In the genomic region with DNA sequence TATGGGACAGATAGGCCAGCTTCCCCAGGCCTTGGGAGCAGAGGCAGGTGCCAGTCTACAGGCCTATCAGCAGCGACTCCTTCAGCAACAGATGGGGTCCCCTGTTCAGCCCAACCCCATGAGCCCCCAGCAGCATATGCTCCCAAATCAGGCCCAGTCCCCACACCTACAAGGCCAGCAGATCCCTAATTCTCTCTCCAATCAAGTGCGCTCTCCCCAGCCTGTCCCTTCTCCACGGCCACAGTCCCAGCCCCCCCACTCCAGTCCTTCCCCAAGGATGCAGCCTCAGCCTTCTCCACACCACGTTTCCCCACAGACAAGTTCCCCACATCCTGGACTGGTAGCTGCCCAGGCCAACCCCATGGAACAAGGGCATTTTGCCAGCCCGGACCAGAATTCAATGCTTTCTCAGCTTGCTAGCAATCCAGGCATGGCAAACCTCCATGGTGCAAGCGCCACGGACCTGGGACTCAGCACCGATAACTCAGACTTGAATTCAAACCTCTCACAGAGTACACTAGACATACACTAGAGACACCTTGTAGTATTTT, we compare ENCODE assay signal across 15 cellular contexts. TPM values are rescaled to one million over a fixed set of nuclear protein-coding genes. Genes with fewer than 3 reads are reported as not detected.
DNase-seq lines count a peak whose midpoint lies in the region; ATAC-seq and TF ChIP-seq lines count a peak whose summit lies in the region.
"Had no signal": no experiment of that assay in that cellular context is flagged by ENCODE, and none has a peak within 500 bp of the region (broad histone marks: within the 10 kb centered on the region; RNA-seq: fewer than 3 reads in every experiment).

No MANE protein-coding gene starts in this region.

- peaks cover 5% of the 10 kb centered on the region for H3K4me1 Mint-ChIP-seq in T-helper 17 cell
- H3K4me1 Mint-ChIP-seq in naive thymus-derived CD4-positive, alpha-beta T cell = peaks cover 2 to 34% (median 19%) of the 10 kb centered on the region in 7 donors

- no peak overlapping the region for H4K91ac ChIP-seq in trophoblast cell (ENCODE audit: low read depth, low read length)

- no peak overlapping the region for H3K18ac ChIP-seq in trophoblast cell (ENCODE audit: low read length)

- peak in 13 of 14 donors; percentile 8 to 59 (median 18) for DNase-seq in C1 segment of cervical spinal cord (lab: John Stamatoyannopoulos, UW)
- DNase-seq in T-helper 17 cell = no peak
- DNase-seq in trophoblast cell = no peak
- no peak for DNase-seq in activated CD4-positive, alpha-beta T cell treated with anti-CD3 and anti-CD28 coated beads for 1 hour
- no peak for DNase-seq in DMS153 treated with DMSO at 0.1 percent for 48 hours (lab: John Stamatoyannopoulos, UW; ENCODE audit: unreplicated experiment)
- DNase-seq in DMS53 (lab: John Stamatoyannopoulos, UW) = no peak
- no peak for DNase-seq in naive thymus-derived CD4-positive, alpha-beta T cell
- DNase-seq: activated CD8-positive, alpha-beta T cell treated with anti-CD3 and anti-CD28 coated beads for 36 hours; CD8-positive, alpha-beta T cell; effector memory CD4-positive, alpha-beta T cell; left lung; NCI-H345 had no signal

- CTCF ChIA-PET in naive thymus-derived CD4-positive, alpha-beta T cell (lab: Charles Lee) = no interaction called here

- peaks cover 0 to 66% of the 10 kb centered on the region in 2 donors for H3K36me3 ChIP-seq in gastroesophageal sphincter
- peaks cover 40 to 43% of the 10 kb centered on the region in 2 experiments for H3K36me3 ChIP-seq in trophoblast cell (ENCODE audit: control insufficient read depth in 1 of 2, insufficient read depth in 2 of 2, low read length in 2 of 2)
- H3K36me3 ChIP-seq in naive thymus-derived CD4-positive, alpha-beta T cell (ENCODE audit: control insufficient read depth in 2 of 3, insufficient read depth in 3 of 3, low read length in 3 of 3) = peaks cover 15 to 55% (median 21%) of the 10 kb centered on the region in 3 experiments

- H4K8ac ChIP-seq in trophoblast cell (ENCODE audit: low read depth, low read length) = no peak overlapping the region

- no peak overlapping the region for H3K4ac ChIP-seq in trophoblast cell (ENCODE audit: low read depth, low read length)

- peak overlapping the region; percentile 60 for H3K4me3 Mint-ChIP-seq in T-helper 17 cell
- H3K4me3 Mint-ChIP-seq in naive thymus-derived CD4-positive, alpha-beta T cell = no peak overlapping the region
- H3K4me3 Mint-ChIP-seq: activated CD8-positive, alpha-beta T cell treated with anti-CD3 and anti-CD28 coated beads for 36 hours; CD8-positive, alpha-beta T cell had no signal

- no peak for TF ChIP-seq CTCF in gastroesophageal sphincter (IDR thresholded peaks at IDR 0.05)

- H3K27ac ChIP-seq in gastroesophageal sphincter (no peak overlapping the region), trophoblast cell (ENCODE audit: low read depth, low read length) (no peak overlapping the region)
- no peak overlapping the region for H3K27ac ChIP-seq in naive thymus-derived CD4-positive, alpha-beta T cell (ENCODE audit: low read depth, low read length)
- H3K27ac ChIP-seq: HL-60, left lung had no signal

- no peaks in the 10 kb centered on the region for H3K79me2 ChIP-seq in trophoblast cell (ENCODE audit: control insufficient read depth, insufficient read depth, low read length, poor library complexity)

- H3K14ac ChIP-seq in trophoblast cell (ENCODE audit: low read length) = no peak overlapping the region

- H3K9ac ChIP-seq in trophoblast cell (ENCODE audit: low read length) = no peak overlapping the region

- POLR2A ChIA-PET in naive thymus-derived CD4-positive, alpha-beta T cell (lab: Charles Lee) = no interaction called here

- no peaks in the 10 kb centered on the region for H3K79me1 ChIP-seq in trophoblast cell (ENCODE audit: low read length)

- peak overlapping the region; percentile 83 for H3K27ac Mint-ChIP-seq in T-helper 17 cell
- peak overlapping the region in 4 of 9 donors; percentile 18 to 71 (median 48) for H3K27ac Mint-ChIP-seq in naive thymus-derived CD4-positive, alpha-beta T cell
- H3K27ac Mint-ChIP-seq: activated CD8-positive, alpha-beta T cell treated with anti-CD3 and anti-CD28 coated beads for 36 hours; CD8-positive, alpha-beta T cell had no signal

- intact Hi-C loops in naive thymus-derived CD4-positive, alpha-beta T cell (cut with micrococcal nuclease) = no loop called here

- peaks cover 6% of the 10 kb centered on the region for H3K36me3 Mint-ChIP-seq in T-helper 17 cell (ENCODE audit: low read depth)
- H3K36me3 Mint-ChIP-seq in naive thymus-derived CD4-positive, alpha-beta T cell = peaks cover 4 to 31% (median 21%) of the 10 kb centered on the region in 5 donors

- peak; percentile 12 for ATAC-seq in T-helper 17 cell
- peak; percentile 14 for ATAC-seq in gastroesophageal sphincter
- ATAC-seq in naive thymus-derived CD4-positive, alpha-beta T cell = no peak
- ATAC-seq: activated CD8-positive, alpha-beta T cell treated with anti-CD3 and anti-CD28 coated beads for 36 hours; CD8-positive, alpha-beta T cell; Panc1 had no signal

- 59 to 68% methylated on average over 2 to 6 of the region's 8 CpGs for WGBS in gastroesophageal sphincter (ENCODE audit: low coverage in 1 of 2), 2 donors
- no CpG with 5 or more reads among the region's 8 CpGs for whole genome bisulfite sequencing in trophoblast cell (ENCODE audit: extremely low coverage, insufficient coverage, insufficient read length)

- no peak overlapping the region for H3K4me3 ChIP-seq in gastroesophageal sphincter
- H3K4me3 ChIP-seq in trophoblast cell (ENCODE audit: low read depth, low read length) = peak overlapping the region; percentile 3
- no peak overlapping the region for H3K4me3 ChIP-seq in naive thymus-derived CD4-positive, alpha-beta T cell (ENCODE audit: low read length)
- H3K4me3 ChIP-seq: left lung had no signal

- H2BK120ac ChIP-seq in trophoblast cell (ENCODE audit: insufficient read depth, low read length, poor library complexity) = no peak overlapping the region

- H3K27me3 Mint-ChIP-seq in T-helper 17 cell = no peaks in the 10 kb centered on the region
- no peaks in the 10 kb centered on the region for H3K27me3 Mint-ChIP-seq in naive thymus-derived CD4-positive, alpha-beta T cell
- H3K27me3 Mint-ChIP-seq: activated CD8-positive, alpha-beta T cell treated with anti-CD3 and anti-CD28 coated beads for 36 hours had no signal

- no peak for TF ChIP-seq EP300 in gastroesophageal sphincter (IDR thresholded peaks at IDR 0.05)

- H3K9me3 ChIP-seq in T-helper 17 cell (ENCODE audit: control insufficient read depth, low read length, poor library complexity, severe bottlenecking) (no peaks in the 10 kb centered on the region), gastroesophageal sphincter (no peaks in the 10 kb centered on the region), trophoblast cell (ENCODE audit: insufficient read depth, low read depth, low read length) (peaks cover 4% of the 10 kb centered on the region)
- H3K9me3 ChIP-seq in naive thymus-derived CD4-positive, alpha-beta T cell (ENCODE audit: control insufficient read depth in 2 of 3, low read length in 3 of 3) = no peaks in the 10 kb centered on the region
- H3K9me3 ChIP-seq: left lung had no signal

- H2AK5ac ChIP-seq in trophoblast cell (ENCODE audit: low read length) = no peak overlapping the region

- no peaks in the 10 kb centered on the region for H3K9me3 Mint-ChIP-seq in naive thymus-derived CD4-positive, alpha-beta T cell
- H3K9me3 Mint-ChIP-seq: activated CD8-positive, alpha-beta T cell treated with anti-CD3 and anti-CD28 coated beads for 36 hours; CD8-positive, alpha-beta T cell had no signal

- H3K4me2 ChIP-seq in trophoblast cell (ENCODE audit: low read length) = no peak overlapping the region

- no peaks in the 10 kb centered on the region for H3K27me3 ChIP-seq in gastroesophageal sphincter
- no peaks in the 10 kb centered on the region for H3K27me3 ChIP-seq in trophoblast cell (ENCODE audit: insufficient read depth, low read length)
- no peaks in the 10 kb centered on the region for H3K27me3 ChIP-seq in naive thymus-derived CD4-positive, alpha-beta T cell (ENCODE audit: control insufficient read depth in 2 of 2, insufficient read depth in 2 of 2, low read length in 2 of 2)
- H3K27me3 ChIP-seq: left lung had no signal

- H3K23ac ChIP-seq in trophoblast cell (ENCODE audit: low read length) = no peak overlapping the region

- no peak overlapping the region for H2BK12ac ChIP-seq in trophoblast cell (ENCODE audit: low read length)

- no peak overlapping the region for H2BK5ac ChIP-seq in trophoblast cell (ENCODE audit: low read depth, low read length, poor library complexity)

- peaks cover 0 to 23% (median 0%) of the 10 kb centered on the region in 3 donors for H3K4me1 ChIP-seq in gastroesophageal sphincter
- H3K4me1 ChIP-seq in trophoblast cell (ENCODE audit: control insufficient read depth in 1 of 2, insufficient read depth in 2 of 2, low read length in 2 of 2) = peaks cover 10 to 19% of the 10 kb centered on the region in 2 experiments
- H3K4me1 ChIP-seq in naive thymus-derived CD4-positive, alpha-beta T cell (ENCODE audit: control insufficient read depth in 2 of 2, insufficient read depth in 2 of 2, low read length in 2 of 2) = no peaks in the 10 kb centered on the region

- H4K12ac ChIP-seq in trophoblast cell (ENCODE audit: low read depth, low read length) = no peak overlapping the region

- no peak for TF ChIP-seq POLR2A in gastroesophageal sphincter (IDR thresholded peaks at IDR 0.05)

- H2AFZ ChIP-seq in trophoblast cell (ENCODE audit: insufficient read depth, low read length, poor library complexity) = no peak overlapping the region

RNA-seq across cellular contexts. Expression of gene L3MBTL2, which starts 26.6 kb away (rescaled TPM):
- total RNA-seq in T-helper 17 cell (10 to 100 TPM; 28.9 to 31.1 TPM), gastroesophageal sphincter (10 to 100 TPM; 11.9 to 27.5 (median 21.6) TPM)
- polyA plus RNA-seq in trophoblast cell (2013) = 9.8 and 10.5 TPM in 2 replicates
- 10 to 100 TPM; 31.6 to 45.9 (median 43.3) TPM for total RNA-seq in naive thymus-derived CD4-positive, alpha-beta T cell
- 10 to 100 TPM; 31.8 to 42.3 TPM for polyA plus RNA-seq in naive thymus-derived CD4-positive, alpha-beta T cell

Comparison
In these comparisons a context has a peak if more than half of its experiments do, and no peak if none do; other contexts are left out.
1. DNase-seq: peak in C1 segment of cervical spinal cord (13 of 14); none in T-helper 17 cell (0 of 3), trophoblast cell (0 of 2), activated CD4-positive, alpha-beta T cell treated with anti-CD3 and anti-CD28 coated beads for 1 hour (single experiment), DMS153 treated with DMSO at 0.1 percent for 48 hours (single experiment), DMS53 (single experiment) and naive thymus-derived CD4-positive, alpha-beta T cell (0 of 9).